ENCODE assay signal across 2 cellular contexts in the genomic region with DNA sequence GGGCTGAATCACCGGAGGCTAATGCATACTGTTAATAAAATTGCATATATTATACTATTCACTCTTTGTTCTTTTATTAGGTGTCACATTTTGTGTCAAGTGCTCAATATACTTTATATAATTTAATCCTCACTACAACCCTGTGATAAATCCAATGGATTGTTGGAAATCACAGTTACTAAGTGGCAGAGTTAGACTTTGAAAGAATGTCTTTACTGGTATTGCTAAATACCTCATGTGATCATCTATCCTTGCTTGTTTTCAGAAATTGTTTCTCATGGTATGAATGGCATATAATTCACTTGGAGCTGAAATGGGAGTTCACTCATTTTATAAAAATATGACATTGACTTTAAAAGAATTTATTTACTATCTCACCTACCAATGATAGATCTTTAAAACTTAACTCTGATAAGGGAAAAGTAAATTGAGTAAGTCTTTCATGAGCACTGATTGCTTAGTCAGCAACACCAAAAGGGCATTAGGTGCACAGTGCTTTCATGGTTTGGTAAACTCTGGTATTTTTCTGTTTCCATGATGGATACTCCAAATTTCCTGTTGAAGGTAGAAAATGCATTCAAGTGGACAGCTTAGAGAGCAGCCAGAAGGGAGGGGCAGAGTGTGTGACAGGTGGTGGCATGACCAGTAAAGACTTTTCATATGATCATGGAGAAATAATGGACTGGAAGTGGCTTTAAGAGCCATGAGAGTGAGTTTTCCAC.
TF ChIP-seq lines count a peak whose summit lies in the region.

No MANE protein-coding gene starts in this region.

TF ChIP-seq in endothelial cell of umbilical vein, 7 proteins besides CTCF, POLR2A, EP300 and RAD21:
- TF ChIP-seq JUN (IDR thresholded peaks at IDR 0.05; ENCODE audit: borderline replicate concordance, insufficient read depth, insufficient read length, low read depth) (no peak), GATA2 (IDR thresholded peaks at IDR 0.05; ENCODE audit: insufficient read depth, insufficient read length, low read depth, low read length) (no peak), MYC (IDR thresholded peaks at IDR 0.05; ENCODE audit: low read depth, low read length) (no peak), POLR2AphosphoS5 (IDR thresholded peaks at IDR 0.05; ENCODE audit: insufficient read depth, low read depth, low read length) (no peak), FOS (IDR thresholded peaks at IDR 0.05; ENCODE audit: borderline replicate concordance, insufficient read depth, low read length) (no peak), EZH2 (IDR thresholded peaks at IDR 0.05; ENCODE audit: borderline replicate concordance, low read depth, low read length, severe bottlenecking) (no peak)
- TF ChIP-seq, protein P1, sequence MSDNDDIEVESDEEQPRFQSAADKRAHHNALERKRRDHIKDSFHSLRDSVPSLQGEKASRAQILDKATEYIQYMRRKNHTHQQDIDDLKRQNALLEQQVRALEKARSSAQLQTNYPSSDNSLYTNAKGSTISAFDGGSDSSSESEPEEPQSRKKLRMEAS (IDR thresholded peaks at IDR 0.05; ENCODE audit: insufficient read depth, insufficient read length): no peak

TF ChIP-seq in HepG2, 621 proteins besides CTCF, POLR2A, EP300 and RAD21:
- TF ChIP-seq TRIM24 (CRISPR knock-in tag; IDR thresholded peaks at IDR 0.05): no peak
- TF ChIP-seq, protein P2, sequence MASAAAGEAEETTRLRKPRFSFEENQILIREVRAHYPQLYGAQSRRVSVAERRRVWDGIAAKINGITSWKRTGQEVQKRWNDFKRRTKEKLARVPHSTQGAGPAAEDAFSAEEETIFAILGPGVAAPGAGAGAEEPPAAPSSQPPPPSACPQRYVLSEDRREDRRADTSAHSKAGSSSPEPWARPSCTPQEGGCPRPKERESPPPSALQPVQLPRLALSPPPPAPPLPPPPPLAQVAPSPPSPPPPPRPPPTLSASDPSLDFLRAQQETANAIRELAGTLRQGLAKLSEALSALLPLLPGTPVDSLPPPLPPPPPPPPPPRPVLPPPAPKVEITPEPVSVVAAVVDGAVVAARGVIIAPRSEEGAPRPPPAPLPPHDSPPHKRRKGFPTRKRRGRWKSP (CRISPR knock-in tag; IDR thresholded peaks at IDR 0.05): no peak
- no peak for TF ChIP-seq ZNF138 (CRISPR knock-in tag; IDR thresholded peaks at IDR 0.05; ENCODE audit: low read depth)
- TF ChIP-seq, protein P3, sequence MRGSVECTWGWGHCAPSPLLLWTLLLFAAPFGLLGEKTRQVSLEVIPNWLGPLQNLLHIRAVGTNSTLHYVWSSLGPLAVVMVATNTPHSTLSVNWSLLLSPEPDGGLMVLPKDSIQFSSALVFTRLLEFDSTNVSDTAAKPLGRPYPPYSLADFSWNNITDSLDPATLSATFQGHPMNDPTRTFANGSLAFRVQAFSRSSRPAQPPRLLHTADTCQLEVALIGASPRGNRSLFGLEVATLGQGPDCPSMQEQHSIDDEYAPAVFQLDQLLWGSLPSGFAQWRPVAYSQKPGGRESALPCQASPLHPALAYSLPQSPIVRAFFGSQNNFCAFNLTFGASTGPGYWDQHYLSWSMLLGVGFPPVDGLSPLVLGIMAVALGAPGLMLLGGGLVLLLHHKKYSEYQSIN (CRISPR knock-in tag; IDR thresholded peaks at IDR 0.05; ENCODE audit: borderline replicate concordance): no peak
- TF ChIP-seq MYNN (CRISPR knock-in tag; IDR thresholded peaks at IDR 0.05; ENCODE audit: low read depth): no peak
- TF ChIP-seq U2AF2 (IDR thresholded peaks at IDR 0.05; ENCODE audit: low read depth, low read length): no peak
- TF ChIP-seq MAFK (conservative IDR thresholded peaks at IDR 0.05 in 1 of 2, IDR thresholded peaks at IDR 0.05 in 1 of 2; ENCODE audit: low read length in 2 of 2): peak; percentile 69 to 82
- TF ChIP-seq MAFF (IDR thresholded peaks at IDR 0.05; ENCODE audit: low read depth, low read length): peak; percentile 71
- TF ChIP-seq ZNF225 (CRISPR knock-in tag; IDR thresholded peaks at IDR 0.05): no peak
- no peak for TF ChIP-seq KLF11 (CRISPR knock-in tag; IDR thresholded peaks at IDR 0.05)
- no peak for TF ChIP-seq KMT2A (CRISPR knock-in tag; IDR thresholded peaks at IDR 0.05)
- TF ChIP-seq ZFY (CRISPR knock-in tag; IDR thresholded peaks at IDR 0.05): no peak
- no peak for TF ChIP-seq ZNF431 (CRISPR knock-in tag; IDR thresholded peaks at IDR 0.05; ENCODE audit: borderline replicate concordance, low read depth)
